In the genomic region with DNA sequence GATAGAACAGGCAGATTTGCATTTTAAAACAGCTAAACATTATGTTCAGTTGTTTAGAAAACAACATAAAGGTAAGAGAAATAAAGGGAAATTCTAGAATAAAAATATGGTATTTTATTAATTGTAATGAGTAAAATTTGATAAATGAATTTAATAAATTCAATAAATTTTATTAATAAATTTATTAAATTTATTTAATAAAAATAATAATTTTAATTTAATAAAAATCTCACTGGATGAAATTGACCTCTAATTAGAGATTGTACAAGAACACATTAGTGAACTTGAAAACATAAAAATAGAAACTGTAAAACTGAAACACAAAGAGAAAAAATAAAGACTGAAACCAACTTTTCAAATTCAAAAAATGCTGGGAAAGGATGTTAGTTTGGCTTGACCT, we compare ENCODE assay signal across 24 cellular contexts.
"Had no signal": no experiment of that assay in that cellular context is flagged by ENCODE, and none has a peak within 500 bp of the region (broad histone marks: within the 10 kb centered on the region; RNA-seq: fewer than 3 reads in every experiment).

No MANE protein-coding gene starts in this region.

- H3K4me3 ChIP-seq: left ventricle myocardium inferior, lung, neural progenitor cell, right atrium auricular region, right lobe of liver, stomach, thyroid gland, transverse colon, upper lobe of left lung, vagina had no signal

- FAIRE-seq: islet of Langerhans had no signal

- H3K4me1 ChIP-seq: left ventricle myocardium inferior, right atrium auricular region, right lobe of liver, stomach, testis, thyroid gland, transverse colon, upper lobe of left lung, vagina had no signal

- DNase-seq: hippocampal formation; immature natural killer cell; left ventricle myocardium inferior; mesendoderm; naive B cell; natural killer cell; nephron progenitor cell; occipital lobe; right lobe of liver; stimulated activated CD4-positive, alpha-beta T cell treated with anti-CD3 and anti-CD28 coated beads, Interleukin-1b, Interleukin-23, amount 100 ng/mL, for 48 hours; stimulated activated CD4-positive, alpha-beta T cell treated with anti-CD3 and anti-CD28 coated beads, Interleukin-2, amount 100 ng/mL, for 48 hours; stimulated activated naive B cell treated with anti-CD40 and anti-IgM and Interleukin-4, amounts not matched to agents 10 μg/mL and 1 μg/mL and 100 μg/mL, for 72 hours; stimulated activated naive CD8-positive, alpha-beta T cell treated with anti-CD3 and anti-CD28 coated beads, Interleukin-15, Interleukin-2, amounts not matched to agents 100 U/mL and 50 U/mL, for 24 hours; stomach; testis; thyroid gland; transverse colon; upper lobe of left lung had no signal

- H3K27me3 ChIP-seq: neural progenitor cell, neutrophil, right atrium auricular region, right lobe of liver, stomach, testis, thyroid gland, transverse colon, upper lobe of left lung, vagina had no signal

- H3K9me3 ChIP-seq: neutrophil, right lobe of liver, testis, thyroid gland, transverse colon, upper lobe of left lung, vagina had no signal

- ATAC-seq: natural killer cell; right lobe of liver; stimulated activated naive B cell treated with anti-CD40 and anti-IgM and Interleukin-4, amounts not matched to agents 10 μg/mL and 1 μg/mL and 100 μg/mL, for 72 hours; stimulated activated naive CD8-positive, alpha-beta T cell treated with anti-CD3 and anti-CD28 coated beads, Interleukin-15, Interleukin-2, amounts not matched to agents 100 U/mL and 50 U/mL, for 24 hours had no signal

- H3K27ac ChIP-seq: left ventricle myocardium inferior, neural progenitor cell, neutrophil, right atrium auricular region, right lobe of liver, stomach, testis, thyroid gland, transverse colon, upper lobe of left lung, vagina had no signal

- H3K36me3 ChIP-seq: left ventricle myocardium inferior, neural progenitor cell, neutrophil, right atrium auricular region, right lobe of liver, stomach, thyroid gland, transverse colon, upper lobe of left lung, vagina had no signal
